ENCODE assay signal across 26 cellular contexts in genomic region chr3:38721207-38721772, GRCh38.
"Had no signal": no experiment of that assay in that cellular context is flagged by ENCODE, and none has a peak within 500 bp of the region (broad histone marks: within the 10 kb centered on the region; RNA-seq: fewer than 3 reads in every experiment).

No MANE protein-coding gene starts in this region.

- DNase-seq: activated CD4-positive, alpha-beta T cell treated with anti-CD3 and anti-CD28 coated beads for 4 hours; activated CD4-positive, alpha-beta T cell treated with anti-CD3 and anti-CD28 coated beads, Interleukin-2, amount 50 U/mL, for 4 hours; activated naive CD4-positive, alpha-beta T cell; activated T-cell treated with anti-CD3 and anti-CD28 coated beads for 4 hours; activated T-cell treated with anti-CD3 and anti-CD28 coated beads, Interleukin-2, amount 50 U/mL, for 72 hours; anterior cingulate cortex; dermis blood vessel endothelial cell; effector CD4-positive, alpha-beta T cell; left cardiac atrium; mammary epithelial cell; nephron progenitor cell; sigmoid colon; small intestine; stimulated activated CD4-positive, alpha-beta T cell treated with anti-CD3 and anti-CD28 coated beads, Interleukin-4, amount 100 ng/mL, for 24 hours; uterus had no signal

- H3K4me3 Mint-ChIP-seq: activated T-cell treated with anti-CD3 and anti-CD28 coated beads, Interleukin-2, amount 50 U/mL, for 72 hours; nephron progenitor cell; stimulated activated effector memory CD8-positive, alpha-beta T cell treated with anti-CD3 and anti-CD28 coated beads, Interleukin-12 subunit alpha, Interleukin-12 subunit beta, amount 100 ng/mL, for 72 hours; stimulated activated naive CD8-positive, alpha-beta T cell treated with anti-CD3 and anti-CD28 coated beads, Interleukin-15, Interleukin-2, amounts not matched to agents 100 ng/mL and 50 ng/mL, for 24 hours; type B pancreatic cell had no signal

- FAIRE-seq: bronchial epithelial cell, colon, endometrium, frontal cortex, keratinocyte, small intestine had no signal

- H3K27ac Mint-ChIP-seq: activated naive CD4-positive, alpha-beta T cell treated with anti-CD3 and anti-CD28 coated beads, Interleukin-2, amount 50 U/mL, for 72 hours; activated T-cell treated with anti-CD3 and anti-CD28 coated beads, Interleukin-2, amount 50 U/mL, for 72 hours; nephron progenitor cell; stimulated activated effector memory CD8-positive, alpha-beta T cell treated with anti-CD3 and anti-CD28 coated beads, Interleukin-12 subunit alpha, Interleukin-12 subunit beta, amount 100 ng/mL, for 72 hours; stimulated activated naive CD8-positive, alpha-beta T cell treated with anti-CD3 and anti-CD28 coated beads, Interleukin-15, Interleukin-2, amounts not matched to agents 100 ng/mL and 50 ng/mL, for 24 hours; type B pancreatic cell had no signal

- H3K4me1 ChIP-seq: sigmoid colon, uterus had no signal

- H3K36me3 Mint-ChIP-seq: activated naive CD4-positive, alpha-beta T cell treated with anti-CD3 and anti-CD28 coated beads, Interleukin-2, amount 50 U/mL, for 72 hours; stimulated activated effector memory CD8-positive, alpha-beta T cell treated with anti-CD3 and anti-CD28 coated beads, Interleukin-12 subunit alpha, Interleukin-12 subunit beta, amount 100 ng/mL, for 72 hours; type B pancreatic cell had no signal

- H3K9me3 Mint-ChIP-seq: activated naive CD4-positive, alpha-beta T cell treated with anti-CD3 and anti-CD28 coated beads, Interleukin-2, amount 50 U/mL, for 72 hours; activated T-cell treated with anti-CD3 and anti-CD28 coated beads, Interleukin-2, amount 50 U/mL, for 72 hours; nephron progenitor cell; stimulated activated effector memory CD8-positive, alpha-beta T cell treated with anti-CD3 and anti-CD28 coated beads, Interleukin-12 subunit alpha, Interleukin-12 subunit beta, amount 100 ng/mL, for 72 hours; stimulated activated naive CD8-positive, alpha-beta T cell treated with anti-CD3 and anti-CD28 coated beads, Interleukin-15, Interleukin-2, amounts not matched to agents 100 ng/mL and 50 ng/mL, for 24 hours; type B pancreatic cell had no signal

- H3K27me3 ChIP-seq: sigmoid colon, uterus had no signal

- H3K36me3 ChIP-seq: neutrophil, sigmoid colon, uterus had no signal

- H3K27ac ChIP-seq: epithelial cell of prostate, neutrophil, sigmoid colon, uterus had no signal

- H3K4me1 Mint-ChIP-seq: stimulated activated effector memory CD8-positive, alpha-beta T cell treated with anti-CD3 and anti-CD28 coated beads, Interleukin-12 subunit alpha, Interleukin-12 subunit beta, amount 100 ng/mL, for 72 hours had no signal

- H3K27me3 Mint-ChIP-seq: stimulated activated naive CD8-positive, alpha-beta T cell treated with anti-CD3 and anti-CD28 coated beads, Interleukin-15, Interleukin-2, amounts not matched to agents 100 ng/mL and 50 ng/mL, for 24 hours had no signal

- H3K9me3 ChIP-seq: neutrophil, sigmoid colon, uterus had no signal

- ATAC-seq: activated naive CD4-positive, alpha-beta T cell treated with anti-CD3 and anti-CD28 coated beads, Interleukin-2, amount 50 U/mL, for 72 hours; activated T-cell treated with anti-CD3 and anti-CD28 coated beads, Interleukin-2, amount 50 U/mL, for 72 hours; left cardiac atrium; stimulated activated effector memory CD8-positive, alpha-beta T cell treated with anti-CD3 and anti-CD28 coated beads, Interleukin-12 subunit alpha, Interleukin-12 subunit beta, amount 100 ng/mL, for 72 hours had no signal

- H3K4me3 ChIP-seq: sigmoid colon, uterus had no signal
